Comparison of ENCODE assay signal across 16 cellular contexts in the genomic region with DNA sequence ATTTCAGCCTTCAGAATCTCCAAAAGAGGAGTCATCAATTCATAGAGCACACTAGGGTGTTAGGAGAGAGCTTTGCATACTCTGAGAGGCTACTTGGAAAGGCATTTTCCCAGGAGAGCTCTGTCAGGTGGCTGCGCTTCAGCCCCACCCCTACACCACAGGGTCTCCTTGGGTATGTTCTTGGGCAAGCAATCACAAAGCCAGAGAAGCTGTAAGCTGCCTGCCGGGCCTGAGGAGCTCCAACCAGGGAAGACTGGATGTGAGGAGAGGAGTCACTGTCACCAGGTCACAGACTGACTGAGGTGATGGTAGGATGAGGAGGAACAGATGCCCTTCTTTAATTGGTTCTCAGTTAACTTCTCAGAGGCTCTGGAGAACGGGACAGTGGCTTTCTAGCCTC.
"Had no signal": no experiment of that assay in that cellular context is flagged by ENCODE, and none has a peak within 500 bp of the region (broad histone marks: within the 10 kb centered on the region; RNA-seq: fewer than 3 reads in every experiment).

No MANE protein-coding gene starts in this region.

- H3K9me3 Mint-ChIP-seq: dendritic cell treated with granulocyte-macrophage colony-stimulating factor and Interleukin-4, amounts not matched to agents 40 ng/mL and 50 ng/mL, for 4 days; naive thymus-derived CD8-positive, alpha-beta T cell; type B pancreatic cell had no signal

- ATAC-seq: foreskin keratinocyte; left cardiac atrium; left ventricle myocardium superior; mucosa of descending colon; naive thymus-derived CD8-positive, alpha-beta T cell; pancreas; right cardiac atrium; stimulated activated naive CD8-positive, alpha-beta T cell treated with anti-CD3 and anti-CD28 coated beads, Interleukin-15, Interleukin-2, amounts not matched to agents 100 U/mL and 50 U/mL, for 24 hours had no signal

- H3K27me3 Mint-ChIP-seq: dendritic cell treated with granulocyte-macrophage colony-stimulating factor and Interleukin-4, amounts not matched to agents 40 ng/mL and 50 ng/mL, for 4 days; naive thymus-derived CD8-positive, alpha-beta T cell; progenitor cell of endocrine pancreas; type B pancreatic cell had no signal

- H3K4me3 Mint-ChIP-seq: dendritic cell treated with granulocyte-macrophage colony-stimulating factor and Interleukin-4, amounts not matched to agents 40 ng/mL and 50 ng/mL, for 4 days; naive thymus-derived CD8-positive, alpha-beta T cell; type B pancreatic cell had no signal

- DNase-seq: foreskin keratinocyte; head of caudate nucleus; kidney; left cardiac atrium; left ventricle myocardium superior; mucosa of descending colon; naive thymus-derived CD8-positive, alpha-beta T cell; occipital lobe; pancreas; right cardiac atrium; stimulated activated CD4-positive, alpha-beta T cell treated with anti-CD3 and anti-CD28 coated beads, Interleukin-2, amount 100 ng/mL, for 48 hours; stimulated activated naive CD8-positive, alpha-beta T cell treated with anti-CD3 and anti-CD28 coated beads, Interleukin-15, Interleukin-2, amounts not matched to agents 100 U/mL and 50 U/mL, for 24 hours; thyroid gland had no signal

- H3K27ac Mint-ChIP-seq: dendritic cell treated with granulocyte-macrophage colony-stimulating factor and Interleukin-4, amounts not matched to agents 40 ng/mL and 50 ng/mL, for 4 days; progenitor cell of endocrine pancreas; type B pancreatic cell had no signal
